ENCODE assay signal across 24 cellular contexts in the genomic region with DNA sequence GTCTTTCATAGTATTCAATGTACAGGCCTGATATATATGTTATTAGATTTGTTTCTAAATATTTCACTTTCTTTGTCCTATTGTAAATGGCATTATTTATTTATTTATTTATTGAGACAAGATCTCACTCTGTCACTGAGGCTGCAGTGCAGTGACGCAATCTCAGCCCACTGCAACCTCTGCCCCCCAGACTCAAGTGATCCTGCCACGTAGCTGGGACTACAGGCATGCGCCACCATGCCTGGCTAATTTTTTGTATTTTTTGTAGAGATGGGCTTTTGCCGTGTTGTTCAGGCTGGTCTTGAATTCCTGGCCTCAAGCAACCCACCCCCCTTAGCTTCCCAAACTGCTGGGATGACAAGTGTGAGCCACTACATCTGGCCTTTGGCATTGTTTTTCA.
"Had no signal": no experiment of that assay in that cellular context is flagged by ENCODE, and none has a peak within 500 bp of the region (broad histone marks: within the 10 kb centered on the region; RNA-seq: fewer than 3 reads in every experiment).

No MANE protein-coding gene starts in this region.

- H3K9me3 Mint-ChIP-seq: dendritic cell treated with granulocyte-macrophage colony-stimulating factor and Interleukin-4, amounts not matched to agents 40 ng/mL and 50 ng/mL, for 4 days; natural killer cell had no signal

- H3K36me3 ChIP-seq: colonic mucosa, left ventricle myocardium inferior, lower lobe of right lung, neutrophil, pancreas, stomach, thyroid gland had no signal

- DNase-seq: colonic mucosa; effector memory CD4-positive, alpha-beta T cell; erythroblast; hypothalamus; immature natural killer cell; islet precursor cell; kidney glomerular epithelial cell; left colon; left ventricle myocardium inferior; lower lobe of right lung; natural killer cell; pancreas; stimulated activated CD4-positive, alpha-beta T cell treated with anti-CD3 and anti-CD28 coated beads, Interleukin-12 subunit alpha, Interleukin-12 subunit beta, amount 100 ng/mL, for 4 hours; stimulated activated CD4-positive, alpha-beta T cell treated with anti-CD3 and anti-CD28 coated beads, Interleukin-1b, Interleukin-23, amount 100 ng/mL, for 48 hours; stimulated activated CD4-positive, alpha-beta T cell treated with anti-CD3 and anti-CD28 coated beads, Interleukin-4, amount 100 ng/mL, for 1 hour; stimulated activated CD8-positive, alpha-beta memory T cell treated with anti-CD3 and anti-CD28 coated beads, Interleukin-4, amount 100 ng/mL, for 48 hours; stimulated activated naive CD4-positive, alpha-beta T cell treated with Interleukin-2 at 50 U/mL for 16 hours; stomach; thyroid gland; trophoblast cell had no signal

- H3K9me3 ChIP-seq: colonic mucosa, left ventricle myocardium inferior, lower lobe of right lung, neutrophil, pancreas, stomach, thyroid gland had no signal

- ATAC-seq: left colon, lower lobe of right lung, natural killer cell, pancreas, sciatic nerve had no signal

- H3K4me2 ChIP-seq: smooth muscle cell had no signal

- H3K36me3 Mint-ChIP-seq: natural killer cell had no signal

- H3K27ac ChIP-seq: colonic mucosa, left ventricle myocardium inferior, lower lobe of right lung, neutrophil, pancreas, stomach, thyroid gland had no signal

- H3K4me1 ChIP-seq: colonic mucosa, pancreas had no signal

- H3K27ac Mint-ChIP-seq: dendritic cell treated with granulocyte-macrophage colony-stimulating factor and Interleukin-4, amounts not matched to agents 40 ng/mL and 50 ng/mL, for 4 days; immature natural killer cell; natural killer cell had no signal

- H3K4me3 ChIP-seq: colonic mucosa, left ventricle myocardium inferior, lower lobe of right lung, pancreas, smooth muscle cell, stomach, thyroid gland had no signal

- H3K27me3 ChIP-seq: colonic mucosa, pancreas, thyroid gland had no signal

- H3K4me3 Mint-ChIP-seq: dendritic cell treated with granulocyte-macrophage colony-stimulating factor and Interleukin-4, amounts not matched to agents 40 ng/mL and 50 ng/mL, for 4 days; immature natural killer cell; natural killer cell had no signal
